1 cellular context compared by ENCODE assay signal in the genomic region with DNA sequence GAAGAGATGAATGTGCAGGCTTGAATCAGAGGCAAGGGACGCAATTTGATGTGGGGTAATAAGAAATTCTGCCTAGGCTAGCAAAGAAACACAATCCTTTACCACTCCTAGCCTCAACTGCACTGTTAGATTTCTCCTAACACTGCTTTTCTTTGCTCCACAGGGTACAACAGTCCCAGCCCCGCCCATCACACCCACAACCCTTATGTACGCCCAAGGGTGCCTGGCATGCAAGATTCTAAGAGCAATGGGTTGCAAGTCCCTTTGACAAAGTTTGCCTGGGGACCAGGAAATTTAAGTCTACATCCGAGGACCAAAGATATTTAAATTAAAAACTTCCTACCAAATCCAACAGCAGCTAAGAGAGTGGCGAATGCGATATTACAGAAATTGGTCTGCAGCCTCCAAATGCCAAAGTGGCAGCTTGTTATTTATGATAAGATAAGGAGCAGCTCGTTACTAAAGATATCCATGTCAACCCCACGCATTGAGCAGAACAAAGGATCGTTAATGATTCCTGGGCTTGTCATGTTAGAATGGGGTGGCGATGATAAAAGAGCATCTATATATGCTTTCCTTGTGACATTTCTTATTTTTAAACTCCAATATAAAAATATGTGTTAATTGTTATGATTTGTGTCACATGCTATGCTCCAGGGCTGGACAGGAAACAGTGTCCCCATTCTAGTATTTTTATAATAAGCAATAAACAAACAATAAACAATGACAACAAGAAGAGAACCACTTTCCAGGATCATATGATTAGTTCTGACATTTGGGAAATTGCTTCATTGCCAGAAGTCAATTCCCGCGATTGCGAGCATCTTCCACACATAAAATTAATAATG.
TF ChIP-seq lines count a peak whose summit lies in the region.

No MANE protein-coding gene starts in this region.

TF ChIP-seq in HEK293, 187 proteins besides CTCF, POLR2A, EP300 and RAD21 (continued from another document):
- TF ChIP-seq ZNF544 (tag by site-specific recombination; IDR thresholded peaks at IDR 0.05) (no peak), ZNF248 (tag by site-specific recombination; IDR thresholded peaks at IDR 0.05) (no peak), ZXDB (tag by site-specific recombination; IDR thresholded peaks at IDR 0.05) (no peak), ZNF366 (tag by site-specific recombination; conservative IDR thresholded peaks at IDR 0.05) (no peak), ZNF155 (tag by site-specific recombination; IDR thresholded peaks at IDR 0.05) (no peak), ZNF660 (tag by site-specific recombination; IDR thresholded peaks at IDR 0.05) (no peak), ZNF423 (tag by site-specific recombination; IDR thresholded peaks at IDR 0.05) (0 out of 2 replicates have a peak, but pooled peaks have one; percentile 12), ZNF184 (tag by site-specific recombination; IDR thresholded peaks at IDR 0.05) (no peak), MEIS1 (CRISPR knock-in tag; IDR thresholded peaks at IDR 0.05; ENCODE audit: borderline replicate concordance) (no peak), ZNF416 (tag by site-specific recombination; IDR thresholded peaks at IDR 0.05) (no peak), SP3 (tag by site-specific recombination; IDR thresholded peaks at IDR 0.05) (no peak), KLF1 (tag by site-specific recombination; IDR thresholded peaks at IDR 0.05) (no peak), ZNF561 (tag by site-specific recombination; IDR thresholded peaks at IDR 0.05; ENCODE audit: borderline replicate concordance) (no peak), ZSCAN30 (tag by site-specific recombination; IDR thresholded peaks at IDR 0.05) (no peak), ZNF391 (tag by site-specific recombination; IDR thresholded peaks at IDR 0.05; ENCODE audit: borderline replicate concordance, low read depth) (no peak), ZBTB8A (tag by site-specific recombination; IDR thresholded peaks at IDR 0.05) (0 out of 2 replicates have a peak, but pooled peaks have one; percentile 41)
- TF ChIP-seq, protein P1, sequence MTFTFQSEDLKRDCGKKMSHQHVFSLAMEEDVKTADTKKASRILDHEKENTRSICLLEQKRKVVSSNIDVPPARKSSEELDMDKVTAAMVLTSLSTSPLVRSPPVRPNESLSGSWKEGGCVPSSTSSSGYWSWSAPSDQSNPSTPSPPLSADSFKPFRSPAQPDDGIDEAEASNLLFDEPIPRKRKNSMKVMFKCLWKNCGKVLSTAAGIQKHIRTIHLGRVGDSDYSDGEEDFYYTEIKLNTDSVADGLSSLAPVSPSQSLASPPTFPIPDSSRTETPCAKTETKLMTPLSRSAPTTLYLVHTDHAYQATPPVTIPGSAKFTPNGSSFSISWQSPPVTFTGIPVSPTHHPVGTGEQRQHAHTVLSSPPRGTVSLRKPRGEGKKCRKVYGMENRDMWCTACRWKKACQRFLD (tag by site-specific recombination; IDR thresholded peaks at IDR 0.05) = no peak
- TF ChIP-seq, protein P2, sequence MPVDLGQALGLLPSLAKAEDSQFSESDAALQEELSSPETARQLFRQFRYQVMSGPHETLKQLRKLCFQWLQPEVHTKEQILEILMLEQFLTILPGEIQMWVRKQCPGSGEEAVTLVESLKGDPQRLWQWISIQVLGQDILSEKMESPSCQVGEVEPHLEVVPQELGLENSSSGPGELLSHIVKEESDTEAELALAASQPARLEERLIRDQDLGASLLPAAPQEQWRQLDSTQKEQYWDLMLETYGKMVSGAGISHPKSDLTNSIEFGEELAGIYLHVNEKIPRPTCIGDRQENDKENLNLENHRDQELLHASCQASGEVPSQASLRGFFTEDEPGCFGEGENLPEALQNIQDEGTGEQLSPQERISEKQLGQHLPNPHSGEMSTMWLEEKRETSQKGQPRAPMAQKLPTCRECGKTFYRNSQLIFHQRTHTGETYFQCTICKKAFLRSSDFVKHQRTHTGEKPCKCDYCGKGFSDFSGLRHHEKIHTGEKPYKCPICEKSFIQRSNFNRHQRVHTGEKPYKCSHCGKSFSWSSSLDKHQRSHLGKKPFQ (tag by site-specific recombination; IDR thresholded peaks at IDR 0.05) = no peak
